Comparison of ENCODE assay signal across 9 cellular contexts in the genomic region with DNA sequence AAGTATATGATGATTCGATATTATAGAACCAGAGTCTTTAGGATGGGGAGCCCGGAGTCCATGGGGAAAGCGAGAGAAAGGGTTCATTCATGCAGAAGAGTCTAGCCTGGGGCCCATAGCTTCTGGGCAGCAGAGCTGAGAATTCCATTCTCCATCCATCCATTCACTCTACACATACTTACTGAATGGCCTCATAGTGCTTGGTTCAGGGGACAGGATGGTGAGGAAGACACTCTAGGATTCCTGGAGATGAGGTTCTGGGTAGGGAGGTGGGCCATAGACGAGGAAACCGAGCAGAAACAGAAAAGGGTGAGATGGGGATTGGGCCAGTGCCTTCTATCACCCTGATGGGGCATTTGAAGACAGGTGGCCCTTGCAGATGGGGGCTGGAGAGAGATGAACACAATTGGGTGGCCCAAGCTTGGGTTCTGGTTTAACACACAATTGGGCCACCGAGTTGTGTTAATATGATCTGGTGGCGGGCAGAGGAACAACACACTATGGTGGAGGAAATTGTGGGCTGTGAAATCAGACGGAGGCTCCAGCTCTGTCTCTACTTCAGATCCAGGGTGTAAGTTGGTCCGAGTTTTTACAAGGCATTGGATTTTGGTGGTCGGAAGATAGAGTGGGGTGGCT. TPM values are rescaled to one million over a fixed set of nuclear protein-coding genes. Genes with fewer than 3 reads are reported as not detected.
DNase-seq lines count a peak whose midpoint lies in the region; ATAC-seq and TF ChIP-seq lines count a peak whose summit lies in the region.
"Had no signal": no experiment of that assay in that cellular context is flagged by ENCODE, and none has a peak within 500 bp of the region (broad histone marks: within the 10 kb centered on the region; RNA-seq: fewer than 3 reads in every experiment).

No MANE protein-coding gene starts in this region.

- no peaks in the 10 kb centered on the region for H3K36me3 Mint-ChIP-seq in type B pancreatic cell
- no peaks in the 10 kb centered on the region for H3K36me3 Mint-ChIP-seq in T-helper 2 cell treated with Interferon-gamma antibody and Interleukin-4, amounts not matched to agents 5 μg/mL and 100 μg/mL, for 36 hours (ENCODE audit: low read depth)
- H3K36me3 Mint-ChIP-seq: activated CD8-positive, alpha-beta memory T cell treated with anti-CD3 and anti-CD28 coated beads, Interleukin-2, amount 10 ng/mL, durations not matched to agents 7 days and 5 days had no signal

- H3K9me3 Mint-ChIP-seq in type B pancreatic cell = no peaks in the 10 kb centered on the region
- H3K9me3 Mint-ChIP-seq in T-helper 2 cell treated with Interferon-gamma antibody and Interleukin-4, amounts not matched to agents 5 μg/mL and 100 μg/mL, for 36 hours = no peaks in the 10 kb centered on the region

- peak overlapping the region; percentile 29 for H3K4me3 Mint-ChIP-seq in type B pancreatic cell
- H3K4me3 Mint-ChIP-seq in T-helper 2 cell treated with Interferon-gamma antibody and Interleukin-4, amounts not matched to agents 5 μg/mL and 100 μg/mL, for 36 hours = no peak overlapping the region
- H3K4me3 Mint-ChIP-seq: activated CD8-positive, alpha-beta memory T cell treated with anti-CD3 and anti-CD28 coated beads, Interleukin-2, amount 10 ng/mL, durations not matched to agents 7 days and 5 days had no signal

- H3K4me1 ChIP-seq in lower lobe of right lung = peaks cover 30% of the 10 kb centered on the region

- H3K4me1 Mint-ChIP-seq in type B pancreatic cell (ENCODE audit: unreplicated experiment) = peaks cover 22% of the 10 kb centered on the region
- H3K4me1 Mint-ChIP-seq in T-helper 2 cell treated with Interferon-gamma antibody and Interleukin-4, amounts not matched to agents 5 μg/mL and 100 μg/mL, for 36 hours (ENCODE audit: low read depth) = peaks cover 2% of the 10 kb centered on the region

- intact Hi-C loops in lower lobe of right lung (cut with DNase I) = no loop called here

- no peaks in the 10 kb centered on the region for H3K27me3 ChIP-seq in brain microvascular endothelial cell (replicated peaks)
- peaks cover 7% of the 10 kb centered on the region for H3K27me3 ChIP-seq in lower lobe of right lung (ENCODE audit: low read depth)

- H3K27me3 Mint-ChIP-seq in type B pancreatic cell = peaks cover 29% of the 10 kb centered on the region
- peaks cover 31% of the 10 kb centered on the region for H3K27me3 Mint-ChIP-seq in T-helper 2 cell treated with Interferon-gamma antibody and Interleukin-4, amounts not matched to agents 5 μg/mL and 100 μg/mL, for 36 hours (ENCODE audit: low read depth)

- peak; percentile 1 to 8 for ATAC-seq in lower lobe of right lung
- no peak for ATAC-seq in GM21367 (IDR thresholded peaks at IDR 0.05; ENCODE audit: unreplicated experiment)

- peak; percentile 53 for DNase-seq in NCI-H460 (ENCODE audit: extremely low read depth, low read depth)
- no peak for DNase-seq in brain microvascular endothelial cell
- no peak for DNase-seq in lower lobe of right lung
- peak; percentile 50 for DNase-seq in type B pancreatic cell (ENCODE audit: extremely low spot score, unreplicated experiment)
- no peak for DNase-seq in T-helper 2 cell treated with Interferon-gamma antibody and Interleukin-4, amounts not matched to agents 5 μg/mL and 100 μg/mL, for 36 hours (ENCODE audit: low spot score)
- DNase-seq in NCI-H524 treated with DMSO at 0.1 percent for 48 hours (lab: John Stamatoyannopoulos, UW) = no peak
- DNase-seq: GF-D8 had no signal

- H3K36me3 ChIP-seq in brain microvascular endothelial cell (replicated peaks) (no peaks in the 10 kb centered on the region), lower lobe of right lung (no peaks in the 10 kb centered on the region)

- peak overlapping the region; percentile 91 for H3K27ac Mint-ChIP-seq in type B pancreatic cell
- H3K27ac Mint-ChIP-seq in T-helper 2 cell treated with Interferon-gamma antibody and Interleukin-4, amounts not matched to agents 5 μg/mL and 100 μg/mL, for 36 hours = no peak overlapping the region
- H3K27ac Mint-ChIP-seq: activated CD8-positive, alpha-beta memory T cell treated with anti-CD3 and anti-CD28 coated beads, Interleukin-2, amount 10 ng/mL, durations not matched to agents 7 days and 5 days had no signal

- H3K4me3 ChIP-seq in brain microvascular endothelial cell (ENCODE audit: low read depth, low read length) (no peak overlapping the region), lower lobe of right lung (no peak overlapping the region)

- H3K9me3 ChIP-seq in lower lobe of right lung = no peaks in the 10 kb centered on the region

- TF ChIP-seq CTCF in brain microvascular endothelial cell (IDR thresholded peaks at IDR 0.05; ENCODE audit: low read depth, low read length, missing control alignments) (peak; percentile 21), lower lobe of right lung (IDR thresholded peaks at IDR 0.05) (no peak), type B pancreatic cell (conservative IDR thresholded peaks at IDR 0.05) (no peak)

- H3K27ac ChIP-seq in brain microvascular endothelial cell = peak overlapping the region; percentile 94
- peak overlapping the region; percentile 82 for H3K27ac ChIP-seq in lower lobe of right lung

- in situ Hi-C loops in brain microvascular endothelial cell (cut with HindIII; ENCODE audit: low pct_ligation_motif_present, low sequenced_read_pairs) = no loop called here

RNA-seq across cellular contexts. Expression of gene KRT86, which starts 5.4 kb away (rescaled TPM):
- total RNA-seq in NCI-H460 (2014; rRNA removed; shearing (Covaris generic)) = 0.78 and 0.92 TPM in 2 replicates
- 0.60 and 2.6 TPM in 2 replicates for polyA plus RNA-seq in NCI-H460 (2014; cell fraction: nucleus; rRNA removed)
- total RNA-seq in lower lobe of right lung (0.74 TPM), type B pancreatic cell (ENCODE audit: low replicate concordance) (0.14 TPM in 1 of 2 replicates, not detected in the other)

RNA-seq across cellular contexts. Expression of gene KRT81, which starts 11.5 kb away (rescaled TPM):
- total RNA-seq in NCI-H460 (2014; rRNA removed; shearing (Covaris generic)) = 40.6 and 54.3 TPM in 2 replicates
- 19.2 and 20.5 TPM in 2 replicates for polyA plus RNA-seq in NCI-H460 (2014; cell fraction: nucleus; rRNA removed)
- total RNA-seq in lower lobe of right lung = not detected
- total RNA-seq in type B pancreatic cell (ENCODE audit: low replicate concordance) = 0.31 TPM in 2 replicates

RNA-seq across cellular contexts. Expression of gene KRT83, which starts 41.4 kb away (rescaled TPM):
- total RNA-seq in NCI-H460 (2014; rRNA removed; shearing (Covaris generic)) = 1.4 and 1.7 TPM in 2 replicates
- 1.9 and 2.4 TPM in 2 replicates for polyA plus RNA-seq in NCI-H460 (2014; cell fraction: nucleus; rRNA removed)
- total RNA-seq in lower lobe of right lung (not detected), type B pancreatic cell (ENCODE audit: low replicate concordance) (not detected in 2 replicates)
- total RNA-seq: activated CD8-positive, alpha-beta memory T cell treated with anti-CD3 and anti-CD28 coated beads, Interleukin-2, amount 10 ng/mL, durations not matched to agents 7 days and 5 days had no signal

RNA-seq across cellular contexts. Expression of gene KRT7, which starts 46.8 kb away (rescaled TPM):
- total RNA-seq in NCI-H460 (2014; rRNA removed; shearing (Covaris generic)) = 23.1 and 25.5 TPM in 2 replicates
- polyA plus RNA-seq in NCI-H460 (2014; cell fraction: nucleus; rRNA removed) = 12.9 and 21.0 TPM in 2 replicates
- total RNA-seq in lower lobe of right lung (257 TPM), type B pancreatic cell (ENCODE audit: low replicate concordance) (125 and 293 TPM in 2 replicates)

Comparison
In these comparisons a context has a peak if more than half of its experiments do, and no peak if none do; other contexts are left out.
1. DNase-seq: peak in NCI-H460 (single experiment) and type B pancreatic cell (single experiment); none in brain microvascular endothelial cell (single experiment), lower lobe of right lung (single experiment), T-helper 2 cell treated with Interferon-gamma antibody and Interleukin-4, amounts not matched to agents 5 μg/mL and 100 μg/mL, for 36 hours (single experiment) and NCI-H524 treated with DMSO at 0.1 percent for 48 hours (single experiment).
2. RNA of gene KRT81, which starts 11.5 kb away (total RNA-seq): 40.6 to 54.3 TPM in NCI-H460; 0.31 TPM in type B pancreatic cell and not detected in lower lobe of right lung (single experiment); every median in the first group is over 10 times any median in the second.